Comparison of ENCODE assay signal across 9 cellular contexts in the genomic region with DNA sequence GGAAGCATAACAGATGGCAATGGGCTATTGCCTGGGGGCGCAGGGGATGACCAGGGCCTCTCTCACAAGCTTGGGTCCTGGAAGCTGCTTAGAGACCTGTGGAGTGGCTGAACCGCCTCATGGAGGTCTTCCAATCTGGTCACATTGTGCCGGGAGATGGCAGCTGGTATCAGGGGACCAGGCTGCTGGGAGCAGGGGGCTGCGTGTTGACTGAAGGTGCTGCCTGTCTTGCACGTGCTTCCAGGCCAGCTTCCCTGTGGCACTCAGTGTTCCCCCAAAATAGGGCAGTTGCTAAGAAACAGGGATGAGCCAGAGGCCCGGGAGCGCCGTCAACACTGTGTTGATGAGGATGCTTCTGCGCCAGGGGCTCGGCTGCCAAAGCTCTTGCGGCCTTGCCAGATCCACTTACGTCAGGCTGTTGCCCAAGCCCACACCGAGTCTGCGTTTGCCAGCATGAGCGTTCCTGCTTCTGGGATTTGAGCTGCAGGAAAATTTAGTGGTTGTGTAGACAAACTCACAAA. TPM values are rescaled to one million over a fixed set of nuclear protein-coding genes. Genes with fewer than 3 reads are reported as not detected.
DNase-seq lines count a peak whose midpoint lies in the region; ATAC-seq, FAIRE-seq and TF ChIP-seq lines count a peak whose summit lies in the region.
"Had no signal": no experiment of that assay in that cellular context is flagged by ENCODE, and none has a peak within 500 bp of the region (broad histone marks: within the 10 kb centered on the region; RNA-seq: fewer than 3 reads in every experiment).

No MANE protein-coding gene starts in this region.

- no peak overlapping the region for H3K4me3 Mint-ChIP-seq in activated T-cell treated with anti-CD3 and anti-CD28 coated beads, Interleukin-2, amount 50 U/mL, for 24 hours

- peak overlapping the region in 1 of 2 experiments; percentile 22; a peak in 2 of 4 replicates for H4K8ac ChIP-seq in IMR-90 (ENCODE audit: low read depth in 2 of 2, low read length in 2 of 2)

- H2AK9ac ChIP-seq in IMR-90 (replicated peaks; ENCODE audit: low read depth, low read length, poor library complexity) = peak overlapping the region; percentile 30

- H2BK15ac ChIP-seq in IMR-90 (ENCODE audit: low read depth, low read length) = no peak overlapping the region

- H3K14ac ChIP-seq in IMR-90 (replicated peaks; ENCODE audit: low read depth, low read length) = 0 out of 2 replicates have a peak overlapping the region, but pooled peaks have one; percentile 16

- no peak for TF ChIP-seq CTCF in IMR-90 (conservative IDR thresholded peaks at IDR 0.05; ENCODE audit: low read depth, low read length)
- TF ChIP-seq CTCF in D721Med (IDR thresholded peaks at IDR 0.05; ENCODE audit: insufficient read depth, missing control alignments) = no peak

- H3K9me1 ChIP-seq in IMR-90 (ENCODE audit: insufficient read depth, low read length) = peaks cover 38% of the 10 kb centered on the region

- CTCF ChIA-PET in IMR-90 (lab: Yijun Ruan, JAX) = interaction anchor here (0.5 kb wide), 1 partner anchor 121 kb away, joined by 3 read pairs; no protein-coding TSS in a partner anchor

- peaks cover 57% of the 10 kb centered on the region for H3K4me1 Mint-ChIP-seq in activated T-cell treated with anti-CD3 and anti-CD28 coated beads, Interleukin-2, amount 50 U/mL, for 24 hours (ENCODE audit: low read depth)

- H2BK20ac ChIP-seq in IMR-90 (ENCODE audit: low read depth, low read length) = no peak overlapping the region

- H4K20me1 ChIP-seq in IMR-90 (ENCODE audit: insufficient read depth, low read length) = peaks cover 72% of the 10 kb centered on the region

- H2AK5ac ChIP-seq in IMR-90 (ENCODE audit: low read depth, low read length) = 0 out of 2 replicates have a peak overlapping the region, but pooled peaks have one; percentile 69

- POLR2A ChIA-PET in IMR-90 (lab: Charles Lee; ENCODE audit: unreplicated experiment) = no interaction called here

- in situ Hi-C loops in IMR-90 (cut with MboI; ENCODE audit: low sequenced_read_pairs) = no loop called here

- 41% methylated on average over 7 of the region's 15 CpGs; no CpG with 5 or more reads in 1 of the 2 experiments for WGBS in IMR-90 (ENCODE audit: extremely low coverage in 2 of 2, insufficient read length in 1 of 2), 2 experiments

- H2BK5ac ChIP-seq in IMR-90 (ENCODE audit: low read depth, low read length, poor library complexity, severe bottlenecking) = peak overlapping the region; percentile 5

- no peaks in the 10 kb centered on the region for H3K27me3 Mint-ChIP-seq in activated T-cell treated with anti-CD3 and anti-CD28 coated beads, Interleukin-2, amount 50 U/mL, for 24 hours

- H3K4me3 ChIP-seq in IMR-90 (ENCODE audit: insufficient read depth, low read depth, low read length) (no peak overlapping the region), subcutaneous abdominal adipose tissue (ENCODE audit: low read depth in 1 of 5, low read length in 5 of 5) (no peak overlapping the region)

- TF ChIP-seq POLR2A in IMR-90 (IDR thresholded peaks at IDR 0.05; ENCODE audit: low read depth, low read length) = no peak

- H3K36me3 Mint-ChIP-seq in activated T-cell treated with anti-CD3 and anti-CD28 coated beads, Interleukin-2, amount 50 U/mL, for 24 hours (ENCODE audit: low read depth) = peaks cover 71% of the 10 kb centered on the region

- ATAC-seq in IMR-90 (ENCODE audit: low read depth) (peak; percentile 69), HG03196 (IDR thresholded peaks at IDR 0.05; ENCODE audit: unreplicated experiment) (no peak)

- H3K56ac ChIP-seq in IMR-90 (ENCODE audit: extremely low read depth, insufficient read depth, low read length) = no peak overlapping the region

- no peak overlapping the region for H3K9ac ChIP-seq in IMR-90 (ENCODE audit: low read depth, low read length)
- H3K9ac ChIP-seq in subcutaneous abdominal adipose tissue (ENCODE audit: low read length in 5 of 5) = no peak overlapping the region

- peaks cover 55 to 91% of the 10 kb centered on the region in 2 experiments for H3K79me1 ChIP-seq in IMR-90 (ENCODE audit: low read depth in 1 of 2, low read length in 2 of 2)

- peaks cover 36% of the 10 kb centered on the region for H3K4me1 ChIP-seq in IMR-90 (ENCODE audit: control insufficient read depth, insufficient read depth, low read length)
- H3K4me1 ChIP-seq in subcutaneous abdominal adipose tissue (ENCODE audit: control insufficient read depth in 5 of 5, insufficient read depth in 5 of 5, low read length in 5 of 5) = peaks cover 13 to 62% (median 50%) of the 10 kb centered on the region in 5 donors

- FAIRE-seq in D721Med (lab: Jason Lieb, UNC) = no peak
- FAIRE-seq: TTC549 had no signal

- H2AFZ ChIP-seq in IMR-90 (replicated peaks; ENCODE audit: low read length, poor library complexity) = peak overlapping the region; percentile 16

- H3K9me3 ChIP-seq in IMR-90 (ENCODE audit: control insufficient read depth, insufficient read depth, low read length) (no peaks in the 10 kb centered on the region), subcutaneous abdominal adipose tissue (ENCODE audit: control insufficient read depth in 5 of 5, low read length in 5 of 5) (no peaks in the 10 kb centered on the region)

- DNase-seq in IMR-90 = peak; percentile 95
- DNase-seq in caudate nucleus (lab: John Stamatoyannopoulos, UW) = peak; percentile 53 to 99 (median 83)
- no peak for DNase-seq in activated T-cell treated with anti-CD3 and anti-CD28 coated beads, Interleukin-2, amount 50 U/mL, for 24 hours
- DNase-seq in activated effector memory CD4-positive, alpha-beta T cell treated with Interleukin-2 at 50 U/mL for 16 hours = no peak
- DNase-seq in D721Med (ENCODE audit: insufficient read length, low spot score) = no peak

- H3K27ac ChIP-seq in IMR-90 (ENCODE audit: insufficient read depth, low read length) (peak overlapping the region; percentile 54; the same call in 1 of the 2 replicates), caudate nucleus (ENCODE audit: low read depth, low read length) (peak overlapping the region; percentile 94), layer of hippocampus (ENCODE audit: low read depth, low read length) (peak overlapping the region; percentile 77), subcutaneous abdominal adipose tissue (ENCODE audit: low read depth, low read length) (peak overlapping the region; percentile 77)

- H3K4ac ChIP-seq in IMR-90 (ENCODE audit: low read depth, low read length) = peak overlapping the region; percentile 37

- no peak overlapping the region; the same call in 1 of the 2 replicates for H4K5ac ChIP-seq in IMR-90 (ENCODE audit: low read depth, low read length)

- H3K9me3 Mint-ChIP-seq in activated T-cell treated with anti-CD3 and anti-CD28 coated beads, Interleukin-2, amount 50 U/mL, for 24 hours = no peaks in the 10 kb centered on the region

- H3K36me3 ChIP-seq in IMR-90 (ENCODE audit: control insufficient read depth, insufficient read depth, low read length) = peaks cover 3% of the 10 kb centered on the region
- H3K36me3 ChIP-seq in subcutaneous abdominal adipose tissue (ENCODE audit: control insufficient read depth in 5 of 5, insufficient read depth in 5 of 5, low read length in 5 of 5) = peaks cover 0 to 6% (median 3%) of the 10 kb centered on the region in 5 donors

- peak overlapping the region; percentile 15; the same call in 1 of the 2 replicates for H3K4me2 ChIP-seq in IMR-90 (ENCODE audit: low read depth, low read length)

- TF ChIP-seq RAD21 in IMR-90 (IDR thresholded peaks at IDR 0.05; ENCODE audit: low read length) = no peak

- no peak overlapping the region for H4K91ac ChIP-seq in IMR-90 (ENCODE audit: insufficient read depth, low read depth, low read length)

- H3K23ac ChIP-seq in IMR-90 (ENCODE audit: low read depth, low read length) = no peak overlapping the region

- no TSS peak for BruUV-seq in IMR-90 (replicated peaks; lab: Mats Ljungman, UMichigan)

- H3K27me3 ChIP-seq in IMR-90 (ENCODE audit: control insufficient read depth, insufficient read depth, low read length) (no peaks in the 10 kb centered on the region), layer of hippocampus (ENCODE audit: control insufficient read depth, insufficient read depth, low read length) (no peaks in the 10 kb centered on the region), subcutaneous abdominal adipose tissue (ENCODE audit: control insufficient read depth in 5 of 5, insufficient read depth in 4 of 5, low read length in 5 of 5) (peaks cover 0 to 12% (median 4%) of the 10 kb centered on the region in 5 donors)

- intact Hi-C loops in IMR-90 (cut with micrococcal nuclease) = no loop called here

- H3K27ac Mint-ChIP-seq in activated T-cell treated with anti-CD3 and anti-CD28 coated beads, Interleukin-2, amount 50 U/mL, for 24 hours = no peak overlapping the region

- dilution Hi-C loops in IMR-90 (cut with HindIII; ENCODE audit: low sequenced_read_pairs, unreplicated experiment) = no loop called here

- H2BK120ac ChIP-seq in IMR-90 (ENCODE audit: low read depth, low read length) = no peak overlapping the region

- no peak overlapping the region; the same call in 1 of the 2 replicates for H3K18ac ChIP-seq in IMR-90 (ENCODE audit: low read depth, low read length)

TF ChIP-seq in IMR-90, 13 proteins besides CTCF, POLR2A, EP300 and RAD21 (continues in another document):
- TF ChIP-seq BHLHE40 (IDR thresholded peaks at IDR 0.05; ENCODE audit: low read depth, low read length) (peak; percentile 96), MAFK (IDR thresholded peaks at IDR 0.05; ENCODE audit: low read depth, low read length) (peak; percentile 10; the same call in 1 of the 2 replicates), NFE2L2 (IDR thresholded peaks at IDR 0.05; ENCODE audit: low read depth, low read length) (0 out of 2 replicates have a peak, but pooled peaks have one; percentile 16), RFX5 (IDR thresholded peaks at IDR 0.05; ENCODE audit: low read depth, low read length) (no peak), SMC3 (IDR thresholded peaks at IDR 0.05; ENCODE audit: low read depth, low read length) (no peak), CEBPB (IDR thresholded peaks at IDR 0.05; ENCODE audit: low read depth, low read length) (peak; percentile 96), CHD1 (IDR thresholded peaks at IDR 0.05; ENCODE audit: low read depth, low read length) (no peak), FOS (IDR thresholded peaks at IDR 0.05; ENCODE audit: low read depth, low read length) (0 out of 2 replicates have a peak, but pooled peaks have one; percentile 21)
- TF ChIP-seq, protein P1, sequence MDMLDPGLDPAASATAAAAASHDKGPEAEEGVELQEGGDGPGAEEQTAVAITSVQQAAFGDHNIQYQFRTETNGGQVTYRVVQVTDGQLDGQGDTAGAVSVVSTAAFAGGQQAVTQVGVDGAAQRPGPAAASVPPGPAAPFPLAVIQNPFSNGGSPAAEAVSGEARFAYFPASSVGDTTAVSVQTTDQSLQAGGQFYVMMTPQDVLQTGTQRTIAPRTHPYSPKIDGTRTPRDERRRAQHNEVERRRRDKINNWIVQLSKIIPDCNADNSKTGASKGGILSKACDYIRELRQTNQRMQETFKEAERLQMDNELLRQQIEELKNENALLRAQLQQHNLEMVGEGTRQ (IDR thresholded peaks at IDR 0.05; ENCODE audit: low read depth, low read length) = no peak

RNA-seq across cellular contexts. Expression of gene ELK3, which starts 39.8 kb away (rescaled TPM):
- 14.5 and 20.0 TPM in 2 replicates for total RNA-seq in IMR-90 (2012; rRNA removed)
- polyA plus RNA-seq in IMR-90 (2012; rRNA removed) = 27.5 and 35.7 TPM in 2 replicates
- 10.7 and 23.4 TPM in 2 replicates for polyA plus RNA-seq in IMR-90 (2012; cell fraction: cytosol; rRNA removed)
- polyA plus RNA-seq in IMR-90 (2012; cell fraction: nucleus; rRNA removed; ENCODE audit: low replicate concordance) = 9.2 and 14.8 TPM in 2 replicates

Comparison
In these comparisons a context has a peak if more than half of its experiments do, and no peak if none do; other contexts are left out.
1. DNase-seq: peak in IMR-90 (single experiment) and caudate nucleus (61 of 61); none in activated T-cell treated with anti-CD3 and anti-CD28 coated beads, Interleukin-2, amount 50 U/mL, for 24 hours (single experiment), activated effector memory CD4-positive, alpha-beta T cell treated with Interleukin-2 at 50 U/mL for 16 hours (single experiment) and D721Med (single experiment).
2. Peak in every context shown above with its lines, with median percentiles within 50 percentile points of each other: H3K27ac ChIP-seq.